24 cellular contexts compared by ENCODE assay signal in the genomic region with DNA sequence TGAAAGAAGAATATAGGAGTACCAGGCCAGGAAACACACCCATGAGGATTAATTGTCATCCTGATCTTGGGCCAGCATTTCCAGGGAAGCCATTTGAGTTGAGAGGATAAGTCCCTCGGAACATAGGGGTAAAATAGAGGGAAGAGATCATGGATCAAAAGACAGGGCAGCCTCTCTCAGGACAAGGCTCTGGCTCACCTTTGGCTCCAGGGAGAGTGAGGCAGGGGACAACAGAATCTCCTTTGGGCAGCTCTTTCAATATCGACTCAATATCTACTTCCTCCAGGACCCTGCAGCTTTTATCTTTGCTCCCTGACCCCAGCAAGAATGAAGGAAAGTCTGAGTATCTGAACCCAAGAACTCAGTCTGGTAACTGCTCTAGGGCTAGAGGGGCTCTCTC.
"Had no signal": no experiment of that assay in that cellular context is flagged by ENCODE, and none has a peak within 500 bp of the region (broad histone marks: within the 10 kb centered on the region; RNA-seq: fewer than 3 reads in every experiment).

A gene with protein sequence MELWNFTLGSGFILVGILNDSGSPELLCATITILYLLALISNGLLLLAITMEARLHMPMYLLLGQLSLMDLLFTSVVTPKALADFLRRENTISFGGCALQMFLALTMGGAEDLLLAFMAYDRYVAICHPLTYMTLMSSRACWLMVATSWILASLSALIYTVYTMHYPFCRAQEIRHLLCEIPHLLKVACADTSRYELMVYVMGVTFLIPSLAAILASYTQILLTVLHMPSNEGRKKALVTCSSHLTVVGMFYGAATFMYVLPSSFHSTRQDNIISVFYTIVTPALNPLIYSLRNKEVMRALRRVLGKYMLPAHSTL (plus strand): TSS at position 301 of the 400 bp plus-strand sequence. CDS start 2,018 bp downstream, outside the sequence.

- H3K9me3 Mint-ChIP-seq: stimulated activated effector memory CD8-positive, alpha-beta T cell treated with anti-CD3 and anti-CD28 coated beads, Interleukin-12 subunit alpha, Interleukin-12 subunit beta, amount 100 ng/mL, for 72 hours; stimulated activated memory B cell treated with anti-CD40 and anti-IgM and Interleukin-4, amounts not matched to agents 10 μg/mL and 1 μg/mL and 100 μg/mL, for 72 hours; stimulated activated naive B cell treated with anti-CD40 and anti-IgM and Interleukin-4, amounts not matched to agents 10 μg/mL and 1 μg/mL and 100 μg/mL, for 72 hours; stimulated activated naive CD8-positive, alpha-beta T cell treated with anti-CD3 and anti-CD28 coated beads, Interleukin-15, amount 100 ng/mL, for 72 hours; stimulated activated naive CD8-positive, alpha-beta T cell treated with anti-CD3 and anti-CD28 coated beads, Interleukin-15, Interleukin-2, amounts not matched to agents 100 ng/mL and 50 ng/mL, for 24 hours; type B pancreatic cell had no signal

- DNase-seq: stimulated activated CD4-positive, alpha-beta T cell treated with anti-CD3 and anti-CD28 coated beads, Interleukin-2, amount 100 ng/mL, for 48 hours; stimulated activated CD4-positive, alpha-beta T cell treated with anti-CD3 and anti-CD28 coated beads, Interleukin-4, amount 100 ng/mL, for 1 hour; stimulated activated CD4-positive, alpha-beta T cell treated with anti-CD3 and anti-CD28 coated beads, Interleukin-4, amount 100 ng/mL, for 24 hours; stimulated activated CD4-positive, alpha-beta T cell treated with anti-CD3 and anti-CD28 coated beads, Interleukin-4, amount 100 ng/mL, for 4 hours; stimulated activated CD8-positive, alpha-beta memory T cell treated with anti-CD3 and anti-CD28 coated beads, Interleukin-4, amount 100 ng/mL, for 48 hours; stimulated activated naive B cell treated with anti-CD40 and anti-IgM and Interleukin-4, amounts not matched to agents 10 μg/mL and 1 μg/mL and 100 μg/mL, for 72 hours; stimulated activated naive CD4-positive, alpha-beta T cell; stimulated activated naive CD4-positive, alpha-beta T cell treated with Interleukin-2 at 50 U/mL for 16 hours; stimulated activated naive CD8-positive, alpha-beta T cell treated with anti-CD3 and anti-CD28 coated beads, Interleukin-15, amount 100 ng/mL, for 72 hours; stimulated activated naive CD8-positive, alpha-beta T cell treated with anti-CD3 and anti-CD28 coated beads, Interleukin-15, Interleukin-2, amounts not matched to agents 100 U/mL and 50 U/mL, for 24 hours; stomach; substantia nigra; testis; thyroid gland; tibial artery; transverse colon; trophoblast cell; upper lobe of left lung; upper lobe of right lung; uterus had no signal

- H3K4me3 Mint-ChIP-seq: stimulated activated effector memory CD8-positive, alpha-beta T cell treated with anti-CD3 and anti-CD28 coated beads, Interleukin-12 subunit alpha, Interleukin-12 subunit beta, amount 100 ng/mL, for 72 hours; stimulated activated memory B cell treated with anti-CD40 and anti-IgM and Interleukin-4, amounts not matched to agents 10 μg/mL and 1 μg/mL and 100 μg/mL, for 72 hours; stimulated activated naive B cell treated with anti-CD40 and anti-IgM and Interleukin-4, amounts not matched to agents 10 μg/mL and 1 μg/mL and 100 μg/mL, for 72 hours; stimulated activated naive CD8-positive, alpha-beta T cell treated with anti-CD3 and anti-CD28 coated beads, Interleukin-15, amount 100 ng/mL, for 72 hours; stimulated activated naive CD8-positive, alpha-beta T cell treated with anti-CD3 and anti-CD28 coated beads, Interleukin-15, Interleukin-2, amounts not matched to agents 100 ng/mL and 50 ng/mL, for 24 hours; type B pancreatic cell had no signal

- H3K27ac Mint-ChIP-seq: stimulated activated effector memory CD8-positive, alpha-beta T cell treated with anti-CD3 and anti-CD28 coated beads, Interleukin-12 subunit alpha, Interleukin-12 subunit beta, amount 100 ng/mL, for 72 hours; stimulated activated memory B cell treated with anti-CD40 and anti-IgM and Interleukin-4, amounts not matched to agents 10 μg/mL and 1 μg/mL and 100 μg/mL, for 72 hours; stimulated activated naive B cell treated with anti-CD40 and anti-IgM and Interleukin-4, amounts not matched to agents 10 μg/mL and 1 μg/mL and 100 μg/mL, for 72 hours; stimulated activated naive CD8-positive, alpha-beta T cell treated with anti-CD3 and anti-CD28 coated beads, Interleukin-15, amount 100 ng/mL, for 72 hours; stimulated activated naive CD8-positive, alpha-beta T cell treated with anti-CD3 and anti-CD28 coated beads, Interleukin-15, Interleukin-2, amounts not matched to agents 100 ng/mL and 50 ng/mL, for 24 hours; type B pancreatic cell had no signal

- H3K4me1 Mint-ChIP-seq: stimulated activated effector memory CD8-positive, alpha-beta T cell treated with anti-CD3 and anti-CD28 coated beads, Interleukin-12 subunit alpha, Interleukin-12 subunit beta, amount 100 ng/mL, for 72 hours; stimulated activated memory B cell treated with anti-CD40 and anti-IgM and Interleukin-4, amounts not matched to agents 10 μg/mL and 1 μg/mL and 100 μg/mL, for 72 hours; stimulated activated naive CD8-positive, alpha-beta T cell treated with anti-CD3 and anti-CD28 coated beads, Interleukin-15, amount 100 ng/mL, for 72 hours had no signal

- H3K36me3 Mint-ChIP-seq: stimulated activated effector memory CD8-positive, alpha-beta T cell treated with anti-CD3 and anti-CD28 coated beads, Interleukin-12 subunit alpha, Interleukin-12 subunit beta, amount 100 ng/mL, for 72 hours; stimulated activated memory B cell treated with anti-CD40 and anti-IgM and Interleukin-4, amounts not matched to agents 10 μg/mL and 1 μg/mL and 100 μg/mL, for 72 hours; stimulated activated naive B cell treated with anti-CD40 and anti-IgM and Interleukin-4, amounts not matched to agents 10 μg/mL and 1 μg/mL and 100 μg/mL, for 72 hours; type B pancreatic cell had no signal

- H3K27me3 Mint-ChIP-seq: type B pancreatic cell had no signal
